1 cellular context compared by ENCODE assay signal in the genomic region with DNA sequence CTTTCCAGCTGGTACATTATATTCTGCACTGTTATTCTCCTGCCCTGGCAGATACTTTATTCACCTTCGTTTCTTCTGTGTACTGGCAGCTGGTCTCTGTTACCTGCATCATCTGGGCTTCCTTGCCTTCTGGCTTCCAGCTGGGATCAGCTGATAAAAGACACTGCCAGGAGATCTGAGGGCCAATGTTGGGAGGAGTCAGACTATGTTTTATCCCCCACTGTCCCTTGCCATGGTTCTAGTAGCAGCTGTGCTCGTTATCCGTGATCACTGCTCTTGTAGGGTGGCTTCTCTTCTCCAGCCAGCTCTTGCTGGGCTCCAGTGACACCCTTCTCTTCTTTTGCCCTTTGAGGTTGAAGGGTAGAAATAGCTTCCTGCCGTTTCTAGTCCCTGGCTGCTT.
TF ChIP-seq lines count a peak whose summit lies in the region.

No MANE protein-coding gene starts in this region.

TF ChIP-seq in H1, 55 proteins besides CTCF, POLR2A, EP300 and RAD21:
- TF ChIP-seq EGR1 (IDR thresholded peaks at IDR 0.05; ENCODE audit: borderline replicate concordance, low read depth, low read length) (no peak), BCL11A (IDR thresholded peaks at IDR 0.05; ENCODE audit: low read depth in 2 of 2, low read length in 2 of 2) (no peak), POLR2AphosphoS5 (IDR thresholded peaks at IDR 0.05; ENCODE audit: low read depth, low read length) (no peak), PHF8 (conservative IDR thresholded peaks at IDR 0.05; ENCODE audit: low read depth, low read length) (no peak), CHD2 (IDR thresholded peaks at IDR 0.05; ENCODE audit: low read length) (no peak), GABPA (IDR thresholded peaks at IDR 0.05; ENCODE audit: borderline replicate concordance, insufficient read depth, low read length) (no peak), SIN3A (conservative IDR thresholded peaks at IDR 0.05 in 1 of 2, IDR thresholded peaks at IDR 0.05 in 1 of 2; ENCODE audit: low read depth in 1 of 2, low read length in 2 of 2) (no peak), RFX5 (IDR thresholded peaks at IDR 0.05; ENCODE audit: borderline replicate concordance, low read depth, low read length) (no peak), TAF7 (optimal IDR thresholded peaks at IDR 0.05; ENCODE audit: borderline replicate concordance, low read depth, low read length) (no peak), TBP (IDR thresholded peaks at IDR 0.05; ENCODE audit: low read depth, low read length) (no peak), TEAD4 (IDR thresholded peaks at IDR 0.05; ENCODE audit: low read depth, low read length) (no peak)
- TF ChIP-seq, protein P1, sequence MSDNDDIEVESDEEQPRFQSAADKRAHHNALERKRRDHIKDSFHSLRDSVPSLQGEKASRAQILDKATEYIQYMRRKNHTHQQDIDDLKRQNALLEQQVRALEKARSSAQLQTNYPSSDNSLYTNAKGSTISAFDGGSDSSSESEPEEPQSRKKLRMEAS (IDR thresholded peaks at IDR 0.05), result no peak
